ENCODE assay signal across 14 cellular contexts in genomic region chr16:86768999-86769398, GRCh38.
DNase-seq lines count a peak whose midpoint lies in the region; ATAC-seq and TF ChIP-seq lines count a peak whose summit lies in the region.
"Had no signal": no experiment of that assay in that cellular context is flagged by ENCODE, and none has a peak within 500 bp of the region (broad histone marks: within the 10 kb centered on the region; RNA-seq: fewer than 3 reads in every experiment).

No MANE protein-coding gene starts in this region.

- intact Hi-C loops in left ventricle myocardium superior (cut with micrococcal nuclease) (no loop called here), CD14-positive monocyte (cut with micrococcal nuclease) (no loop called here)

- no peak overlapping the region for H3K4me3 Mint-ChIP-seq in CD14-positive monocyte
- H3K4me3 Mint-ChIP-seq: activated B cell treated with CpG ODN at 0.5 μM for 24 hours; activated naive CD8-positive, alpha-beta T cell had no signal

- in situ Hi-C loops in brain microvascular endothelial cell (cut with HindIII; ENCODE audit: low pct_ligation_motif_present, low sequenced_read_pairs), result loop anchor here (25.0 kb wide), 1 partner anchor 182 kb away; the partner anchor contains the start of gene FOXL1

- no peak for ATAC-seq in left ventricle myocardium superior
- ATAC-seq: upper lobe of right lung had no signal

- no peak overlapping the region for H3K27ac ChIP-seq in brain microvascular endothelial cell
- H3K27ac ChIP-seq: colonic mucosa, upper lobe of right lung had no signal

- DNase-seq in AG10803 (ENCODE audit: low read depth) (peak; percentile 33), HS-27A (ENCODE audit: low read depth) (peak; percentile 43), brain microvascular endothelial cell (peak; percentile 31), lung microvascular endothelial cell (ENCODE audit: low read depth in 2 of 2) (peak; percentile 77 to 98), NCI-H146 (lab: John Stamatoyannopoulos, UW) (no peak), left ventricle myocardium superior (no peak), CD14-positive monocyte (ENCODE audit: low spot score) (no peak), HuH-7.5 (ENCODE audit: low spot score) (no peak)
- DNase-seq: activated B cell treated with CpG ODN at 0.5 μM for 24 hours, colonic mucosa, DMS53, MM.1S, upper lobe of right lung had no signal

- no peaks in the 10 kb centered on the region for H3K27me3 ChIP-seq in brain microvascular endothelial cell (replicated peaks)
- H3K27me3 ChIP-seq: colonic mucosa had no signal

- H3K36me3 Mint-ChIP-seq in CD14-positive monocyte, result no peaks in the 10 kb centered on the region
- H3K36me3 Mint-ChIP-seq: activated naive CD8-positive, alpha-beta T cell had no signal

- peaks cover 0 to 9% (median 0%) of the 10 kb centered on the region in 7 donors for H3K9me3 Mint-ChIP-seq in CD14-positive monocyte
- H3K9me3 Mint-ChIP-seq: activated B cell treated with CpG ODN at 0.5 μM for 24 hours had no signal

- no peak for TF ChIP-seq CTCF in AG10803 (conservative IDR thresholded peaks at IDR 0.05; ENCODE audit: low read length)
- no peak for TF ChIP-seq CTCF in brain microvascular endothelial cell (IDR thresholded peaks at IDR 0.05; ENCODE audit: low read depth, low read length, missing control alignments)
- no peak for TF ChIP-seq CTCF in CD14-positive monocyte (IDR thresholded peaks at IDR 0.05)

- no peaks in the 10 kb centered on the region for H3K4me1 Mint-ChIP-seq in CD14-positive monocyte
- H3K4me1 Mint-ChIP-seq: activated B cell treated with CpG ODN at 0.5 μM for 24 hours had no signal

- no peak overlapping the region for H3K27ac Mint-ChIP-seq in CD14-positive monocyte
- H3K27ac Mint-ChIP-seq: activated B cell treated with CpG ODN at 0.5 μM for 24 hours; activated naive CD8-positive, alpha-beta T cell had no signal

- H3K36me3 ChIP-seq in brain microvascular endothelial cell (replicated peaks), result no peaks in the 10 kb centered on the region
- H3K36me3 ChIP-seq: colonic mucosa, upper lobe of right lung had no signal

- no peak overlapping the region for H3K4me3 ChIP-seq in AG10803 (ENCODE audit: low read length)
- no peak overlapping the region for H3K4me3 ChIP-seq in brain microvascular endothelial cell (ENCODE audit: low read depth, low read length)
- H3K4me3 ChIP-seq: colonic mucosa, upper lobe of right lung had no signal

- peaks cover 3 to 13% (median 4%) of the 10 kb centered on the region in 3 donors for H3K27me3 Mint-ChIP-seq in CD14-positive monocyte (ENCODE audit: low read depth in 3 of 3)

Comparison
In these comparisons a context has a peak if more than half of its experiments do, and no peak if none do; other contexts are left out.
1. DNase-seq: peak in AG10803 (single experiment), HS-27A (single experiment), brain microvascular endothelial cell (single experiment) and lung microvascular endothelial cell (2 of 2); none in NCI-H146 (single experiment), left ventricle myocardium superior (single experiment), CD14-positive monocyte (single experiment) and HuH-7.5 (single experiment).